Comparison of ENCODE assay signal across 28 cellular contexts in the genomic region with DNA sequence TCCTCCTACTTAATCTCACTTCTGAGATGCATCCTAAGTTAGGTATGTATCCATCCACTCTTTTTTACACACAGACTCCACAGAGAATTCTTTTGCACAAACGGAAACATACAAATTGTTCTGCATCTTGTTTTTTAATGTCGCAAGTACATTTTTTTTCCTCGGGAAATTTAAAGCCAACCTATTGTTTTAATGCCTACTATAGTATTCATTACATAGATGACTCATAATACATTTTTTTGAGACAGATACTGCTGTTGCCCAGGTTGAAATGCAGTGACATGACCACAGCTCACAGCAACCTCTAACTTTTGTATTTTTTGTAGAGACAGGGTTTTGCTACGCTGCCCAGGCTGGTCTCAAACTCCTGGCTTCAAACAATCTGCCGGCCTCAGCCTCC.
"Had no signal": no experiment of that assay in that cellular context is flagged by ENCODE, and none has a peak within 500 bp of the region (broad histone marks: within the 10 kb centered on the region; RNA-seq: fewer than 3 reads in every experiment).

No MANE protein-coding gene starts in this region.

- H3K36me3 ChIP-seq: left lung, lower lobe of right lung, pancreas, prostate gland, sigmoid colon, spleen, suprapubic skin, thoracic aorta, tibial artery, upper lobe of right lung had no signal

- H3K9me3 Mint-ChIP-seq: mesothelial cell of epicardium; natural killer cell treated with Interleukin-12 subunit alpha and Interleukin-12 subunit beta and Interleukin-15 and Interleukin-18, amount 100 ng/mL, for 72 hours; stimulated activated effector memory CD8-positive, alpha-beta T cell treated with anti-CD3 and anti-CD28 coated beads, Interleukin-12 subunit alpha, Interleukin-12 subunit beta, amount 100 ng/mL, for 72 hours; stimulated activated naive CD8-positive, alpha-beta T cell treated with anti-CD3 and anti-CD28 coated beads, Interleukin-15, Interleukin-2, amounts not matched to agents 100 ng/mL and 50 ng/mL, for 24 hours had no signal

- ATAC-seq: left colon; left lung; lower lobe of right lung; mucosa of descending colon; naive thymus-derived CD4-positive, alpha-beta T cell; natural killer cell treated with Interleukin-12 subunit alpha and Interleukin-12 subunit beta and Interleukin-15 and Interleukin-18, amount 100 ng/mL, for 72 hours; pancreas; right cardiac atrium; stimulated activated effector memory CD8-positive, alpha-beta T cell treated with anti-CD3 and anti-CD28 coated beads, Interleukin-12 subunit alpha, Interleukin-12 subunit beta, amount 100 ng/mL, for 72 hours; upper lobe of right lung had no signal

- H3K27ac ChIP-seq: left lung, lower lobe of right lung, pancreas, prostate gland, sigmoid colon, spleen, suprapubic skin, thoracic aorta, tibial artery, upper lobe of right lung had no signal

- H3K27me3 Mint-ChIP-seq: naive thymus-derived CD4-positive, alpha-beta T cell; stimulated activated naive CD8-positive, alpha-beta T cell treated with anti-CD3 and anti-CD28 coated beads, Interleukin-15, Interleukin-2, amounts not matched to agents 100 ng/mL and 50 ng/mL, for 24 hours had no signal

- H3K27me3 ChIP-seq: left lung, pancreas, sigmoid colon, suprapubic skin, upper lobe of right lung had no signal

- H3K4me1 ChIP-seq: left lung, lower lobe of right lung, pancreas, prostate gland, sigmoid colon, spleen, tibial artery, upper lobe of right lung had no signal

- DNase-seq: hippocampal formation; kidney; left colon; left lung; lower lobe of right lung; mesendoderm; mucosa of descending colon; naive thymus-derived CD4-positive, alpha-beta T cell; nucleus accumbens; pancreas; posterior cingulate gyrus; retina; right cardiac atrium; sigmoid colon; small intestine; spleen; stimulated activated CD4-positive, alpha-beta T cell treated with anti-CD3 and anti-CD28 coated beads, Interleukin-4, amount 100 ng/mL, for 24 hours; stimulated activated naive CD4-positive, alpha-beta T cell; tibial artery; trophoblast cell; upper lobe of right lung had no signal

- H3K4me3 ChIP-seq: left lung, lower lobe of right lung, mucosa of descending colon, pancreas, prostate gland, sigmoid colon, spleen, suprapubic skin, thoracic aorta, tibial artery, upper lobe of right lung had no signal

- H3K4me1 Mint-ChIP-seq: mesothelial cell of epicardium; stimulated activated effector memory CD8-positive, alpha-beta T cell treated with anti-CD3 and anti-CD28 coated beads, Interleukin-12 subunit alpha, Interleukin-12 subunit beta, amount 100 ng/mL, for 72 hours had no signal

- H3K9me3 ChIP-seq: left lung, lower lobe of right lung, mucosa of descending colon, pancreas, prostate gland, sigmoid colon, spleen, suprapubic skin, thoracic aorta, tibial artery, upper lobe of right lung had no signal

- H3K27ac Mint-ChIP-seq: mesothelial cell of epicardium; natural killer cell treated with Interleukin-12 subunit alpha and Interleukin-12 subunit beta and Interleukin-15 and Interleukin-18, amount 100 ng/mL, for 72 hours; stimulated activated effector memory CD8-positive, alpha-beta T cell treated with anti-CD3 and anti-CD28 coated beads, Interleukin-12 subunit alpha, Interleukin-12 subunit beta, amount 100 ng/mL, for 72 hours; stimulated activated naive CD8-positive, alpha-beta T cell treated with anti-CD3 and anti-CD28 coated beads, Interleukin-15, Interleukin-2, amounts not matched to agents 100 ng/mL and 50 ng/mL, for 24 hours had no signal

- H3K36me3 Mint-ChIP-seq: mesothelial cell of epicardium; natural killer cell treated with Interleukin-12 subunit alpha and Interleukin-12 subunit beta and Interleukin-15 and Interleukin-18, amount 100 ng/mL, for 72 hours; stimulated activated effector memory CD8-positive, alpha-beta T cell treated with anti-CD3 and anti-CD28 coated beads, Interleukin-12 subunit alpha, Interleukin-12 subunit beta, amount 100 ng/mL, for 72 hours had no signal

- H3K4me3 Mint-ChIP-seq: mesothelial cell of epicardium; natural killer cell treated with Interleukin-12 subunit alpha and Interleukin-12 subunit beta and Interleukin-15 and Interleukin-18, amount 100 ng/mL, for 72 hours; stimulated activated effector memory CD8-positive, alpha-beta T cell treated with anti-CD3 and anti-CD28 coated beads, Interleukin-12 subunit alpha, Interleukin-12 subunit beta, amount 100 ng/mL, for 72 hours; stimulated activated naive CD8-positive, alpha-beta T cell treated with anti-CD3 and anti-CD28 coated beads, Interleukin-15, Interleukin-2, amounts not matched to agents 100 ng/mL and 50 ng/mL, for 24 hours had no signal
